ENCODE assay signal across 9 cellular contexts in genomic region chr19:590396-590745, GRCh38.
DNase-seq lines count a peak whose midpoint lies in the region; ATAC-seq and TF ChIP-seq lines count a peak whose summit lies in the region.
"Had no signal": no experiment of that assay in that cellular context is flagged by ENCODE, and none has a peak within 500 bp of the region (broad histone marks: within the 10 kb centered on the region; RNA-seq: fewer than 3 reads in every experiment).

No MANE protein-coding gene starts in this region.

- H3K4me3 Mint-ChIP-seq in activated naive CD4-positive, alpha-beta T cell treated with anti-CD3 and anti-CD28 coated beads, Interleukin-2, amount 50 U/mL, for 24 hours, result peak overlapping the region; percentile 49
- H3K4me3 Mint-ChIP-seq: stimulated activated naive CD8-positive, alpha-beta T cell treated with anti-CD3 and anti-CD28 coated beads, Interleukin-15, Interleukin-2, amounts not matched to agents 100 ng/mL and 50 ng/mL, for 24 hours had no signal

- ATAC-seq in HG03045 (IDR thresholded peaks at IDR 0.05; ENCODE audit: unreplicated experiment), result no peak

- DNase-seq in CD1c-positive myeloid dendritic cell (ENCODE audit: extremely low spot score) (peak; percentile 15), left kidney (ENCODE audit: low read depth, low spot score) (peak; percentile 60), superior temporal gyrus (ENCODE audit: extremely low spot score) (no peak)
- no peak for DNase-seq in stimulated activated CD4-positive, alpha-beta T cell treated with anti-CD3 and anti-CD28 coated beads, Interleukin-4, amount 100 ng/mL, for 4 hours
- DNase-seq in activated CD8-positive, alpha-beta memory T cell treated with anti-CD3 and anti-CD28 coated beads for 24 hours, result no peak

- no peak for TF ChIP-seq RAD21 in Ishikawa (IDR thresholded peaks at IDR 0.05; ENCODE audit: low read depth)

- H3K4me1 Mint-ChIP-seq in activated naive CD4-positive, alpha-beta T cell treated with anti-CD3 and anti-CD28 coated beads, Interleukin-2, amount 50 U/mL, for 24 hours, result peaks cover 3% of the 10 kb centered on the region

- H3K9me3 Mint-ChIP-seq in activated naive CD4-positive, alpha-beta T cell treated with anti-CD3 and anti-CD28 coated beads, Interleukin-2, amount 50 U/mL, for 24 hours, result no peaks in the 10 kb centered on the region
- H3K9me3 Mint-ChIP-seq: stimulated activated naive CD8-positive, alpha-beta T cell treated with anti-CD3 and anti-CD28 coated beads, Interleukin-15, Interleukin-2, amounts not matched to agents 100 ng/mL and 50 ng/mL, for 24 hours had no signal

- no peaks in the 10 kb centered on the region for H3K36me3 Mint-ChIP-seq in activated naive CD4-positive, alpha-beta T cell treated with anti-CD3 and anti-CD28 coated beads, Interleukin-2, amount 50 U/mL, for 24 hours

- peaks cover 6% of the 10 kb centered on the region for H3K27me3 Mint-ChIP-seq in activated naive CD4-positive, alpha-beta T cell treated with anti-CD3 and anti-CD28 coated beads, Interleukin-2, amount 50 U/mL, for 24 hours

- no peak overlapping the region for H3K27ac Mint-ChIP-seq in activated naive CD4-positive, alpha-beta T cell treated with anti-CD3 and anti-CD28 coated beads, Interleukin-2, amount 50 U/mL, for 24 hours
- H3K27ac Mint-ChIP-seq: stimulated activated naive CD8-positive, alpha-beta T cell treated with anti-CD3 and anti-CD28 coated beads, Interleukin-15, Interleukin-2, amounts not matched to agents 100 ng/mL and 50 ng/mL, for 24 hours had no signal

- no peak for TF ChIP-seq EP300 in Ishikawa (IDR thresholded peaks at IDR 0.05; ENCODE audit: borderline replicate concordance)

TF ChIP-seq in Ishikawa, 13 proteins besides CTCF, POLR2A, EP300 and RAD21:
- TF ChIP-seq CREB1 (IDR thresholded peaks at IDR 0.05; ENCODE audit: low read depth) (no peak), TCF12 (IDR thresholded peaks at IDR 0.05; ENCODE audit: low read depth) (no peak), CEBPB (IDR thresholded peaks at IDR 0.05) (no peak), MAX (IDR thresholded peaks at IDR 0.05) (peak; percentile 82), FOXM1 (IDR thresholded peaks at IDR 0.05; ENCODE audit: borderline replicate concordance, low read depth) (no peak), USF1 (IDR thresholded peaks at IDR 0.05) (no peak), NFIC (IDR thresholded peaks at IDR 0.05) (no peak), TEAD4 (IDR thresholded peaks at IDR 0.05) (no peak), ZBTB7A (IDR thresholded peaks at IDR 0.05; ENCODE audit: low read depth) (no peak)
TF ChIP-seq in Ishikawa: peak in this region for 1.

Comparison
In these comparisons a context has a peak if more than half of its experiments do, and no peak if none do; other contexts are left out.
1. DNase-seq: peak in CD1c-positive myeloid dendritic cell (single experiment) and left kidney (single experiment); none in stimulated activated CD4-positive, alpha-beta T cell treated with anti-CD3 and anti-CD28 coated beads, Interleukin-4, amount 100 ng/mL, for 4 hours (0 of 2), superior temporal gyrus (single experiment) and activated CD8-positive, alpha-beta memory T cell treated with anti-CD3 and anti-CD28 coated beads for 24 hours (single experiment).